Comparison of ENCODE assay signal across 15 cellular contexts in genomic region chr3:71247948-71248315, GRCh38.
DNase-seq lines count a peak whose midpoint lies in the region; ATAC-seq and TF ChIP-seq lines count a peak whose summit lies in the region.
"Had no signal": no experiment of that assay in that cellular context is flagged by ENCODE, and none has a peak within 500 bp of the region (broad histone marks: within the 10 kb centered on the region; RNA-seq: fewer than 3 reads in every experiment).

No MANE protein-coding gene starts in this region.

- H3K4me3 ChIP-seq in IMR-90 (ENCODE audit: insufficient read depth, low read depth, low read length) (no peak overlapping the region), osteoblast (ENCODE audit: insufficient read depth, low read length) (no peak overlapping the region)
- H3K4me3 ChIP-seq: SK-N-MC, upper lobe of left lung had no signal

- H3K27me3 Mint-ChIP-seq in activated CD4-positive, alpha-beta T cell treated with anti-CD3 and anti-CD28 coated beads, Interleukin-2, amount 10 ng/mL, durations not matched to agents 24 days and 14 days, result peaks cover 1% of the 10 kb centered on the region
- H3K27me3 Mint-ChIP-seq in activated naive CD8-positive, alpha-beta T cell treated with anti-CD3 and anti-CD28 coated beads, Interleukin-2, amount 50 U/mL, for 24 hours, result no peaks in the 10 kb centered on the region

- H3K79me2 ChIP-seq in osteoblast (ENCODE audit: insufficient read depth, low read length), result peaks cover 49% of the 10 kb centered on the region

- H4K91ac ChIP-seq in IMR-90 (ENCODE audit: insufficient read depth, low read depth, low read length), result peak overlapping the region; percentile 53

- BruUV-seq in IMR-90 (replicated peaks; lab: Mats Ljungman, UMichigan), result no TSS peak

- in situ Hi-C loops in IMR-90 (cut with MboI; ENCODE audit: low sequenced_read_pairs), result no loop called here

- H3K4me1 ChIP-seq in IMR-90 (ENCODE audit: control insufficient read depth, insufficient read depth, low read length) (peaks cover 26% of the 10 kb centered on the region), osteoblast (ENCODE audit: insufficient read depth, low read length) (peaks cover 84% of the 10 kb centered on the region), foreskin keratinocyte (peaks cover 4% of the 10 kb centered on the region)

- H2BK15ac ChIP-seq in IMR-90 (ENCODE audit: low read depth, low read length), result peak overlapping the region; percentile 49; the same call in 1 of the 3 replicates

- peaks cover 3% of the 10 kb centered on the region for H3K9me3 Mint-ChIP-seq in activated CD4-positive, alpha-beta T cell treated with anti-CD3 and anti-CD28 coated beads, Interleukin-2, amount 10 ng/mL, durations not matched to agents 24 days and 14 days
- no peaks in the 10 kb centered on the region for H3K9me3 Mint-ChIP-seq in activated naive CD8-positive, alpha-beta T cell treated with anti-CD3 and anti-CD28 coated beads, Interleukin-2, amount 50 U/mL, for 24 hours

- peak overlapping the region; percentile 8 to 57; a peak in 3 of 4 replicates for H4K8ac ChIP-seq in IMR-90 (ENCODE audit: low read depth in 2 of 2, low read length in 2 of 2)

- H3K4me1 Mint-ChIP-seq in activated CD4-positive, alpha-beta T cell treated with anti-CD3 and anti-CD28 coated beads, Interleukin-2, amount 10 ng/mL, durations not matched to agents 24 days and 14 days, result peaks cover 5% of the 10 kb centered on the region
- peaks cover 82% of the 10 kb centered on the region for H3K4me1 Mint-ChIP-seq in activated naive CD8-positive, alpha-beta T cell treated with anti-CD3 and anti-CD28 coated beads, Interleukin-2, amount 50 U/mL, for 24 hours

- peak overlapping the region; percentile 49 for H3K14ac ChIP-seq in IMR-90 (replicated peaks; ENCODE audit: low read depth, low read length)

- H3K27me3 ChIP-seq in IMR-90 (ENCODE audit: control insufficient read depth, insufficient read depth, low read length) (no peaks in the 10 kb centered on the region), osteoblast (ENCODE audit: insufficient read depth, low read length) (no peaks in the 10 kb centered on the region), foreskin keratinocyte (no peaks in the 10 kb centered on the region)
- H3K27me3 ChIP-seq: upper lobe of left lung had no signal

- peak overlapping the region; percentile 45 for H3K18ac ChIP-seq in IMR-90 (ENCODE audit: low read depth, low read length)

- no peak overlapping the region for H3K56ac ChIP-seq in IMR-90 (ENCODE audit: extremely low read depth, insufficient read depth, low read length)

- H3K4me2 ChIP-seq in IMR-90 (ENCODE audit: low read depth, low read length) (no peak overlapping the region), osteoblast (ENCODE audit: insufficient read depth, low read length) (no peak overlapping the region)

- H3K27ac Mint-ChIP-seq in activated CD4-positive, alpha-beta T cell treated with anti-CD3 and anti-CD28 coated beads, Interleukin-2, amount 10 ng/mL, durations not matched to agents 24 days and 14 days, result peak overlapping the region; percentile 43
- H3K27ac Mint-ChIP-seq in activated naive CD8-positive, alpha-beta T cell treated with anti-CD3 and anti-CD28 coated beads, Interleukin-2, amount 50 U/mL, for 24 hours, result peak overlapping the region; percentile 68

- H3K4me3 Mint-ChIP-seq in activated CD4-positive, alpha-beta T cell treated with anti-CD3 and anti-CD28 coated beads, Interleukin-2, amount 10 ng/mL, durations not matched to agents 24 days and 14 days, result no peak overlapping the region
- no peak overlapping the region for H3K4me3 Mint-ChIP-seq in activated naive CD8-positive, alpha-beta T cell treated with anti-CD3 and anti-CD28 coated beads, Interleukin-2, amount 50 U/mL, for 24 hours

- peak overlapping the region; percentile 18 for H2BK5ac ChIP-seq in IMR-90 (ENCODE audit: low read depth, low read length, poor library complexity, severe bottlenecking)

- peak overlapping the region; percentile 40 for H2BK20ac ChIP-seq in IMR-90 (ENCODE audit: low read depth, low read length)

- H3K36me3 ChIP-seq in IMR-90 (ENCODE audit: control insufficient read depth, insufficient read depth, low read length) (no peaks in the 10 kb centered on the region), osteoblast (ENCODE audit: insufficient read depth, low read length) (no peaks in the 10 kb centered on the region)
- H3K36me3 ChIP-seq: upper lobe of left lung had no signal

- intact Hi-C loops in activated CD4-positive, alpha-beta T cell treated with anti-CD3 and anti-CD28 coated beads, Interleukin-2, amount 10 ng/mL, durations not matched to agents 24 days and 14 days (cut with micrococcal nuclease), result no loop called here
- intact Hi-C loops in IMR-90 (cut with micrococcal nuclease), result loop anchor here (5.0 to 10.0 kb wide), 2 partner anchors 186 to 337 kb away; partner anchors contain the start of gene FOXP1

- POLR2A ChIA-PET in IMR-90 (lab: Charles Lee; ENCODE audit: unreplicated experiment), result no interaction called here

- TF ChIP-seq CTCF in IMR-90 (conservative IDR thresholded peaks at IDR 0.05; ENCODE audit: low read depth, low read length) (no peak), osteoblast (IDR thresholded peaks at IDR 0.05; ENCODE audit: extremely low read depth, low read depth, low read length) (no peak), foreskin keratinocyte (conservative IDR thresholded peaks at IDR 0.05) (no peak)

- dilution Hi-C loops in IMR-90 (cut with HindIII; ENCODE audit: low sequenced_read_pairs, unreplicated experiment), result no loop called here

- H3K79me1 ChIP-seq in IMR-90 (ENCODE audit: low read depth in 1 of 2, low read length in 2 of 2), result peaks cover 20 to 61% of the 10 kb centered on the region in 2 experiments; a peak in 3 of 4 replicates

- no peaks in the 10 kb centered on the region for H3K36me3 Mint-ChIP-seq in activated CD4-positive, alpha-beta T cell treated with anti-CD3 and anti-CD28 coated beads, Interleukin-2, amount 10 ng/mL, durations not matched to agents 24 days and 14 days (ENCODE audit: low read depth)
- peaks cover 27% of the 10 kb centered on the region for H3K36me3 Mint-ChIP-seq in activated naive CD8-positive, alpha-beta T cell treated with anti-CD3 and anti-CD28 coated beads, Interleukin-2, amount 50 U/mL, for 24 hours (ENCODE audit: low read depth)

- ATAC-seq in IMR-90 (ENCODE audit: low read depth) (no peak), foreskin keratinocyte (no peak), GM21717 (IDR thresholded peaks at IDR 0.05; ENCODE audit: unreplicated experiment) (no peak)
- ATAC-seq in activated naive CD8-positive, alpha-beta T cell treated with anti-CD3 and anti-CD28 coated beads, Interleukin-2, amount 50 U/mL, for 24 hours, result no peak

- peak overlapping the region; percentile 84 for H3K4ac ChIP-seq in IMR-90 (ENCODE audit: low read depth, low read length)

- peak overlapping the region; percentile 59 for H4K5ac ChIP-seq in IMR-90 (ENCODE audit: low read depth, low read length)

- no peaks in the 10 kb centered on the region for H4K20me1 ChIP-seq in IMR-90 (ENCODE audit: insufficient read depth, low read length)
- H4K20me1 ChIP-seq in osteoblast (ENCODE audit: insufficient read depth, low read length), result no peaks in the 10 kb centered on the region

- no peak overlapping the region for H3K9ac ChIP-seq in IMR-90 (ENCODE audit: low read depth, low read length)

- no peak overlapping the region for H2AK9ac ChIP-seq in IMR-90 (replicated peaks; ENCODE audit: low read depth, low read length, poor library complexity)

- no peak for TF ChIP-seq RAD21 in IMR-90 (IDR thresholded peaks at IDR 0.05; ENCODE audit: low read length)

- no peak overlapping the region for H3K23ac ChIP-seq in IMR-90 (ENCODE audit: low read depth, low read length)

- CTCF ChIA-PET in IMR-90 (lab: Yijun Ruan, JAX), result interaction anchor here (0.6 kb wide), 1 partner anchor 69 kb away, joined by 3 read pairs; no protein-coding TSS in a partner anchor

- no CpG with 5 or more reads among the region's 3 CpGs for WGBS in IMR-90 (ENCODE audit: extremely low coverage in 2 of 2, insufficient read length in 1 of 2), 2 experiments

- DNase-seq in activated CD4-positive, alpha-beta T cell treated with anti-CD3 and anti-CD28 coated beads, Interleukin-2, amount 10 ng/mL, durations not matched to agents 24 days and 14 days, result no peak
- DNase-seq in activated CD4-positive, alpha-beta T cell treated with anti-CD3 and anti-CD28 coated beads, Interleukin-2, amount 50 U/mL, for 4 hours, result no peak
- no peak for DNase-seq in IMR-90
- no peak for DNase-seq in activated naive CD8-positive, alpha-beta T cell treated with anti-CD3 and anti-CD28 coated beads, Interleukin-2, amount 50 U/mL, for 24 hours
- DNase-seq in osteoblast (ENCODE audit: insufficient read length, low spot score, missing footprints), result no peak
- no peak for DNase-seq in foreskin keratinocyte
- no peak for DNase-seq in COLO829 (ENCODE audit: low spot score)
- DNase-seq: cortex of kidney; KG1; mesenchymal stem cell; NCI-H1436 treated with DMSO at 0.1 percent for 48 hours; stimulated activated CD4-positive, alpha-beta T cell treated with anti-CD3 and anti-CD28 coated beads, Interleukin-4, amount 100 ng/mL, for 1 hour had no signal

- H3K9me1 ChIP-seq in IMR-90 (ENCODE audit: insufficient read depth, low read length), result peaks cover 25% of the 10 kb centered on the region

- peak overlapping the region; percentile 56; the same call in 1 of the 2 replicates for H2AK5ac ChIP-seq in IMR-90 (ENCODE audit: low read depth, low read length)

- no peaks in the 10 kb centered on the region for H3K9me3 ChIP-seq in IMR-90 (ENCODE audit: control insufficient read depth, insufficient read depth, low read length)
- no peaks in the 10 kb centered on the region for H3K9me3 ChIP-seq in osteoblast (ENCODE audit: low read depth, low read length)
- H3K9me3 ChIP-seq: upper lobe of left lung had no signal

- H2AFZ ChIP-seq in IMR-90 (replicated peaks; ENCODE audit: low read length, poor library complexity), result no peak overlapping the region
- no peak overlapping the region for H2AFZ ChIP-seq in osteoblast (ENCODE audit: low read length)

- no peak for TF ChIP-seq POLR2A in IMR-90 (IDR thresholded peaks at IDR 0.05; ENCODE audit: low read depth, low read length)

- H2BK120ac ChIP-seq in IMR-90 (ENCODE audit: low read depth, low read length), result peak overlapping the region; percentile 77; the same call in 1 of the 2 replicates

- H3K27ac ChIP-seq in IMR-90 (ENCODE audit: insufficient read depth, low read length) (0 out of 2 replicates have a peak overlapping the region, but pooled peaks have one; percentile 1), osteoblast (ENCODE audit: low read depth, low read length) (peak overlapping the region; percentile 92), foreskin keratinocyte (no peak overlapping the region)
- H3K27ac ChIP-seq: SK-N-MC had no signal

TF ChIP-seq in IMR-90, 13 proteins besides CTCF, POLR2A, EP300 and RAD21 (continues in another document):
- no peak for TF ChIP-seq FOS (IDR thresholded peaks at IDR 0.05; ENCODE audit: low read depth, low read length)
- TF ChIP-seq USF2 (IDR thresholded peaks at IDR 0.05; ENCODE audit: low read depth, low read length), result no peak
